Comparison of ENCODE assay signal across 13 cellular contexts in the genomic region with DNA sequence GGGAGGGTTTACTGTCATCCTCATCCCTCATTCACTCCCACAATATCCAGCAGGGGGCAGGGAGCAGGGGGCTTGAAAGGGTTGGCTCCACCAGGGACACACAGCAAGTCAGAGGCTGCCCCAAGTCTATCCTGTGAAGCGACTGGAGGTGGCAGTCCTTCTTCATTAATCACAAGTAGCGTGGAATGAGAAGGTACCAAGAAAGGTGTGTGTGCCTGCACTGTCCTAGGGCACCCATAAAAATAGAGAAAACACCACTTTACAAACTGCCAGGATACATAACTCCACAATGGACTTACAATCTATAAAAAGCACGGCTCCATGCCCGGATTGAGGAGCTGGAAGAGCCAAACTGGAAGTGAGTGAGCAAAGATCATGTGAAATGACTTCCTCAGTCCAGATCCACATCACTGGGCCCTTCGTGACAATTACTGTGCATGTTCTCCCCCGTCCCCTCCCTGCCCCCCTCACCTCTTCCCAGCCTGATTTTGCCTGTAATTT.
A peak's percentile ranks its signal among the peaks of the same experiment; 100 is the strongest.
DNase-seq lines count a peak whose midpoint lies in the region; FAIRE-seq and TF ChIP-seq lines count a peak whose summit lies in the region.
"Had no signal": no experiment of that assay in that cellular context is flagged by ENCODE, and none has a peak within 500 bp of the region (broad histone marks: within the 10 kb centered on the region; RNA-seq: fewer than 3 reads in every experiment).

No MANE protein-coding gene starts in this region.

- intact Hi-C loops in ascending aorta (cut with DNase I) = loop anchor here (5.0 kb wide), 2 partner anchors 75 to 185 kb away; a partner anchor contains a TSS
- intact Hi-C loops in uterus (cut with DNase I; ENCODE audit: low total_unique reads) = no loop called here
- intact Hi-C loops in testis (cut with DNase I; ENCODE audit: low total_unique reads) = no loop called here

- H3K27me3 ChIP-seq in ascending aorta (no peaks in the 10 kb centered on the region), iPS DF 6.9 (ENCODE audit: control insufficient read depth, insufficient read depth, low read length) (no peaks in the 10 kb centered on the region), uterus (no peaks in the 10 kb centered on the region), testis (no peaks in the 10 kb centered on the region)
- H3K27me3 ChIP-seq: neutrophil had no signal

- TF ChIP-seq POLR2A in uterus (IDR thresholded peaks at IDR 0.05) (no peak), testis (IDR thresholded peaks at IDR 0.05) (no peak)

- DNase-seq in HTR-8/SVneo (ENCODE audit: insufficient read length, low spot score) = peak; percentile 22
- DNase-seq in ascending aorta (ENCODE audit: low spot score in 2 of 2) = peak; percentile 42 to 72
- DNase-seq in iPS DF 6.9 (ENCODE audit: low read depth, low spot score) = peak; percentile 27
- DNase-seq in uterus = peak; percentile 26 to 34
- DNase-seq in NOMO-1 treated with DMSO at 0.1 percent for 48 hours (lab: John Stamatoyannopoulos, UW; ENCODE audit: unreplicated experiment) = no peak
- no peak for DNase-seq in DMS79 treated with DMSO at 0.1 percent for 48 hours (lab: John Stamatoyannopoulos, UW)
- no peak for DNase-seq in testis
- DNase-seq: activated CD4-positive, alpha-beta T cell treated with anti-CD3 and anti-CD28 coated beads for 1 hour; DMS153; immature natural killer cell; NCI-H226 had no signal

- peak overlapping the region; percentile 84 to 88 for H3K27ac ChIP-seq in ascending aorta
- H3K27ac ChIP-seq in iPS DF 6.9 (ENCODE audit: low read length) = no peak overlapping the region
- H3K27ac ChIP-seq in uterus = peak overlapping the region in 1 of 2 donors; percentile 42
- H3K27ac ChIP-seq in testis = no peak overlapping the region
- H3K27ac ChIP-seq: epithelial cell of prostate, neutrophil had no signal

- no CpG with 5 or more reads among the region's 6 CpGs for WGBS in iPS DF 6.9 (ENCODE audit: insufficient coverage, insufficient read length)
- 88 to 89% methylated on average over 6 of the region's 6 CpGs for WGBS in testis, 2 donors

- H3K4me3 ChIP-seq in ascending aorta (no peak overlapping the region), iPS DF 6.9 (ENCODE audit: low read length) (no peak overlapping the region), uterus (no peak overlapping the region), testis (no peak overlapping the region)

- H3K9me3 ChIP-seq in ascending aorta (no peaks in the 10 kb centered on the region), iPS DF 6.9 (ENCODE audit: control insufficient read depth, insufficient read depth, low read length) (no peaks in the 10 kb centered on the region), uterus (no peaks in the 10 kb centered on the region), testis (no peaks in the 10 kb centered on the region)
- H3K9me3 ChIP-seq: neutrophil had no signal

- H3K4me1 ChIP-seq in ascending aorta (peaks cover 5% of the 10 kb centered on the region in 2 donors), iPS DF 6.9 (ENCODE audit: control insufficient read depth, insufficient read depth, low read length) (no peaks in the 10 kb centered on the region), uterus (no peaks in the 10 kb centered on the region), testis (peaks cover 3% of the 10 kb centered on the region)

- peak; percentile 48 for FAIRE-seq in HTR-8/SVneo (lab: Jason Lieb, UNC)

- H3K36me3 ChIP-seq in ascending aorta (no peaks in the 10 kb centered on the region), iPS DF 6.9 (ENCODE audit: control insufficient read depth, insufficient read depth, low read length) (no peaks in the 10 kb centered on the region), uterus (no peaks in the 10 kb centered on the region), testis (ENCODE audit: low read depth, missing control alignments) (no peaks in the 10 kb centered on the region)
- H3K36me3 ChIP-seq: neutrophil had no signal

- TF ChIP-seq CTCF in ascending aorta (IDR thresholded peaks at IDR 0.05) (peak in 2 of 3 experiments; percentile 22 to 30), uterus (IDR thresholded peaks at IDR 0.05) (peak in 2 of 4 experiments; percentile 6 to 7), testis (IDR thresholded peaks at IDR 0.05) (no peak)

Comparison
In these comparisons a context has a peak if more than half of its experiments do, and no peak if none do; other contexts are left out.
1. DNase-seq: peak in HTR-8/SVneo (single experiment), ascending aorta (2 of 2), iPS DF 6.9 (single experiment) and uterus (2 of 2); none in NOMO-1 treated with DMSO at 0.1 percent for 48 hours (single experiment), DMS79 treated with DMSO at 0.1 percent for 48 hours (single experiment) and testis (single experiment).
2. H3K27ac ChIP-seq: peak in ascending aorta (2 of 2); none in iPS DF 6.9 (single experiment) and testis (0 of 2).
3. CTCF ChIP-seq: peak in ascending aorta (2 of 3); none in testis (0 of 3).